ENCODE assay signal across 7 cellular contexts in the genomic region with DNA sequence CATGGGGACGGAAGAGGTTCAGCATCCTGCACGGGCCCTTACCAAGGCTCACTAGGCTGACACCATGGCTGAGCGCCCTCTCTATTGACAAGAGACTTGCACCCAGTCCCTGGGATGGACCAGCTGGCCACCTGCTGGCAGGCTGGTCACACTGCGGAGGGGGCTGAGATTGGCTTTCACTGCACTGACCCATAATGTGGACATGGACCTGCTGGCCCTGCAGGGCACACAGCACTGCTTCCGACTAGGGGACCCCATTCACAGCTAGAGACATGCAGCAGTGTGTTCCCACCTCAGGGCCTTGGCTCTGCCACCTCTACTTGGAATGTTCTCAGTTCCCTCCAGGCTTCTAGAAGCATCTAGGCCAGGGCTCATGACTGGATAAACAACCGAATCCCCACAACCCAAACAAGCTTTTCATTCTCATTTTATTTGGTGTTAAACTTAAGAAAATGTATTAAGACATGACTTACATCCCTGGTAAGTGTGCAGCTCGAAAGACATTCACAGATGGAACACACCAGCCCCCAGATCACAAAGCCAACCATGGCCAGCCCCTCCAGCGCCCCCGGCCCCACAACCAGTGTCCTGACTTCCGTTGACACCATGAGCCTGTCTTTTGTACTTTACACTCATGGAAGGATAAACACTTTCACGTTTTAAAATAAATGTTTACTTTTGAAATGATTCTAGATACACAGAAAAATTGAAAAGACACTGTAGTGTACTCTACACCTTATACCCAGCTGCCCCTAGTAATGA.
DNase-seq lines count a peak whose midpoint lies in the region; ATAC-seq and TF ChIP-seq lines count a peak whose summit lies in the region.

No MANE protein-coding gene starts in this region.

- H3K4me3 ChIP-seq in foreskin fibroblast (ENCODE audit: low read depth in 1 of 2, low read length in 2 of 2) = no peak overlapping the region

- ATAC-seq in HG03139 (IDR thresholded peaks at IDR 0.05; ENCODE audit: unreplicated experiment) (no peak), GM19035 (IDR thresholded peaks at IDR 0.05; ENCODE audit: unreplicated experiment) (no peak)

- DNase-seq in NCI-H226 = peak; percentile 22
- DNase-seq in activated T-cell treated with anti-CD3 and anti-CD28 coated beads, Interleukin-2, amount 50 U/mL, for 48 hours = peak; percentile 64 to 79
- DNase-seq in foreskin fibroblast = peak; percentile 55 to 80
- peak in 9 of 10 donors; percentile 43 to 97 (median 74) for DNase-seq in posterior cingulate gyrus

- intact Hi-C loops in posterior cingulate gyrus (cut with DNase I) = loop anchor here (1.0 to 5.0 kb wide), 2 partner anchors 177 to 202 kb away; no protein-coding TSS in a partner anchor

- TF ChIP-seq CTCF in GM12872 (IDR thresholded peaks at IDR 0.05; ENCODE audit: insufficient read depth, low read depth, low read length) = peak; percentile 87
- TF ChIP-seq CTCF in foreskin fibroblast (IDR thresholded peaks at IDR 0.05; ENCODE audit: low read depth, low read length) = peak; percentile 91

Comparison
In these comparisons a context has a peak if more than half of its experiments do, and no peak if none do; other contexts are left out.
1. DNase-seq: peak in every context shown above with its lines; median percentile 74 in posterior cingulate gyrus; 72 in activated T-cell treated with anti-CD3 and anti-CD28 coated beads, Interleukin-2, amount 50 U/mL, for 48 hours; 68 in foreskin fibroblast; 22 in NCI-H226.